8 cellular contexts compared by ENCODE assay signal in genomic region chr1:33036526-33037503, GRCh38. TPM values are rescaled to one million over a fixed set of nuclear protein-coding genes. Genes with fewer than 3 reads are reported as not detected.
A peak's percentile ranks its signal among the peaks of the same experiment; 100 is the strongest.
DNase-seq lines count a peak whose midpoint lies in the region; ATAC-seq lines count a peak whose summit lies in the region.

AK2 (minus strand) TSS chr1:33036883; CDS start chr1:33036828, 55 bp downstream.

- peaks cover 7% of the 10 kb centered on the region for H3K79me1 ChIP-seq in mesenchymal stem cell (replicated peaks; ENCODE audit: low read length, poor library complexity, severe bottlenecking)

- H3K18ac ChIP-seq in mesenchymal stem cell (ENCODE audit: low read depth in 1 of 2, low read length in 2 of 2), result peak within 1 kb of the TSS; percentile 14 to 23

- peak within 1 kb of the TSS; percentile 89 for H3K27ac Mint-ChIP-seq in activated CD8-positive, alpha-beta memory T cell treated with anti-CD3 and anti-CD28 coated beads, Interleukin-2, amount 10 ng/mL, durations not matched to agents 7 days and 5 days

- no peaks in the 10 kb centered on the region for H3K27me3 ChIP-seq in NT2/D1 (ENCODE audit: insufficient read depth, insufficient read length)
- H3K27me3 ChIP-seq in endocrine pancreas (ENCODE audit: control insufficient read depth, insufficient read depth, low read length), result no peaks in the 10 kb centered on the region
- H3K27me3 ChIP-seq in mesenchymal stem cell (ENCODE audit: control insufficient read depth in 1 of 2, insufficient read depth in 1 of 2, low read length in 2 of 2), result no peaks in the 10 kb centered on the region

- H2BK120ac ChIP-seq in mesenchymal stem cell (ENCODE audit: low read depth, low read length), result no peak within 1 kb of the TSS

- WGBS in mesenchymal stem cell, result 3% methylated on average over 46 of the region's 59 CpGs

- peak within 1 kb of the TSS in 1 of 2 experiments; percentile 29 for H3K23ac ChIP-seq in mesenchymal stem cell (ENCODE audit: low read length in 2 of 2)

- H2BK5ac ChIP-seq in mesenchymal stem cell (ENCODE audit: low read depth, low read length, poor library complexity, severe bottlenecking), result no peak within 1 kb of the TSS

- H3K9ac ChIP-seq in NT2/D1 (ENCODE audit: insufficient read length, low read depth) (peak within 1 kb of the TSS; percentile 92), endocrine pancreas (ENCODE audit: control insufficient read depth, insufficient read depth, low read length) (peak within 1 kb of the TSS; percentile 86), mesenchymal stem cell (ENCODE audit: low read length) (peak within 1 kb of the TSS; percentile 90)

- H3K4ac ChIP-seq in mesenchymal stem cell (ENCODE audit: low read depth in 1 of 2, low read length in 2 of 2), result peak within 1 kb of the TSS in 1 of 2 experiments; percentile 37

- CTCF ChIA-PET in activated CD8-positive, alpha-beta memory T cell treated with anti-CD3 and anti-CD28 coated beads, Interleukin-2, amount 10 ng/mL, durations not matched to agents 7 days and 5 days (lab: Charles Lee), result no interaction called here

- peak within 1 kb of the TSS; percentile 53 for H2BK15ac ChIP-seq in mesenchymal stem cell (ENCODE audit: low read depth, poor library complexity, severe bottlenecking)

- peak within 1 kb of the TSS in 1 of 2 experiments; percentile 78 for H3K14ac ChIP-seq in mesenchymal stem cell (ENCODE audit: low read length in 2 of 2)

- ATAC-seq in GM21381 (IDR thresholded peaks at IDR 0.05; ENCODE audit: unreplicated experiment), result peak; percentile 99
- peak; percentile 100 for ATAC-seq in activated CD8-positive, alpha-beta memory T cell treated with anti-CD3 and anti-CD28 coated beads, Interleukin-2, amount 10 ng/mL, durations not matched to agents 7 days and 5 days

- peak within 1 kb of the TSS; percentile 62 for H4K8ac ChIP-seq in mesenchymal stem cell (ENCODE audit: low read length)

- H3K27ac ChIP-seq in mesenchymal stem cell (ENCODE audit: low read length, poor library complexity, severe bottlenecking), result no peak within 1 kb of the TSS

- peak within 1 kb of the TSS; percentile 74 for H3K4me2 ChIP-seq in mesenchymal stem cell (ENCODE audit: low read length, poor library complexity, severe bottlenecking)

- H3K4me1 Mint-ChIP-seq in activated CD8-positive, alpha-beta memory T cell treated with anti-CD3 and anti-CD28 coated beads, Interleukin-2, amount 10 ng/mL, durations not matched to agents 7 days and 5 days, result peaks cover 45% of the 10 kb centered on the region

- H3K9me3 ChIP-seq in NT2/D1 (ENCODE audit: insufficient read depth, low read length) (peaks cover 6% of the 10 kb centered on the region; the same call in 1 of the 2 replicates), endocrine pancreas (ENCODE audit: control insufficient read depth, low read length) (no peaks in the 10 kb centered on the region), mesenchymal stem cell (ENCODE audit: control insufficient read depth, low read length) (no peaks in the 10 kb centered on the region)

- no peak within 1 kb of the TSS for H2BK12ac ChIP-seq in mesenchymal stem cell (ENCODE audit: low read length in 2 of 2)

- H3K36me3 ChIP-seq in NT2/D1 (ENCODE audit: insufficient read depth, insufficient read length, low read length) (peaks cover 35% of the 10 kb centered on the region), endocrine pancreas (ENCODE audit: control insufficient read depth, insufficient read depth, low read length) (no peaks in the 10 kb centered on the region), mesenchymal stem cell (ENCODE audit: control insufficient read depth in 1 of 2, insufficient read depth in 2 of 2, low read depth in 1 of 2, low read length in 2 of 2) (peaks cover 0 to 11% of the 10 kb centered on the region in 2 experiments)

- no peaks in the 10 kb centered on the region for H3K27me3 Mint-ChIP-seq in activated CD8-positive, alpha-beta memory T cell treated with anti-CD3 and anti-CD28 coated beads, Interleukin-2, amount 10 ng/mL, durations not matched to agents 7 days and 5 days

- H2AFZ ChIP-seq in mesenchymal stem cell (ENCODE audit: low read depth, low read length), result peak within 1 kb of the TSS; percentile 39

- H3K36me3 Mint-ChIP-seq in activated CD8-positive, alpha-beta memory T cell treated with anti-CD3 and anti-CD28 coated beads, Interleukin-2, amount 10 ng/mL, durations not matched to agents 7 days and 5 days, result peaks cover 25% of the 10 kb centered on the region

- peaks cover 3% of the 10 kb centered on the region for H3K4me1 ChIP-seq in NT2/D1 (ENCODE audit: insufficient read depth, insufficient read length)
- peaks cover 13% of the 10 kb centered on the region for H3K4me1 ChIP-seq in endocrine pancreas (ENCODE audit: control insufficient read depth, insufficient read depth, low read length)
- H3K4me1 ChIP-seq in mesenchymal stem cell (ENCODE audit: control insufficient read depth, insufficient read depth, low read depth, low read length), result peaks cover 8% of the 10 kb centered on the region

- H4K91ac ChIP-seq in mesenchymal stem cell (ENCODE audit: low read length), result no peak within 1 kb of the TSS

- peak within 1 kb of the TSS; percentile 93 for H3K4me3 Mint-ChIP-seq in activated CD8-positive, alpha-beta memory T cell treated with anti-CD3 and anti-CD28 coated beads, Interleukin-2, amount 10 ng/mL, durations not matched to agents 7 days and 5 days

- H2AK5ac ChIP-seq in mesenchymal stem cell (ENCODE audit: low read length, severe bottlenecking), result no peak within 1 kb of the TSS

- DNase-seq in COR-L47 (lab: John Stamatoyannopoulos, UW) (peak; percentile 95), HUDEP-2 (lab: John Stamatoyannopoulos, UW; ENCODE audit: unreplicated experiment in 76 of 76) (peak in 75 of 76 experiments; percentile 50 to 98 (median 94)), NT2/D1 (ENCODE audit: low read depth, low spot score) (peak; percentile 99), mesenchymal stem cell (peak; percentile 99)
- DNase-seq in activated CD8-positive, alpha-beta memory T cell treated with anti-CD3 and anti-CD28 coated beads, Interleukin-2, amount 10 ng/mL, durations not matched to agents 7 days and 5 days, result peak; percentile 97
- peak; percentile 79 for DNase-seq in stimulated activated CD8-positive, alpha-beta memory T cell treated with anti-CD3 and anti-CD28 coated beads, Interleukin-12 subunit alpha, Interleukin-12 subunit beta, amount 100 ng/mL, for 4 hours (ENCODE audit: low read depth)

- H3K4me3 ChIP-seq in NT2/D1 (ENCODE audit: insufficient read length, low read depth) (peak within 1 kb of the TSS; percentile 93), endocrine pancreas (ENCODE audit: control insufficient read depth, insufficient read depth, low read length) (peak within 1 kb of the TSS; percentile 82), mesenchymal stem cell (ENCODE audit: insufficient read depth in 1 of 2, low read depth in 1 of 2, low read length in 2 of 2) (peak within 1 kb of the TSS; percentile 73 to 95)

- no peaks in the 10 kb centered on the region for H3K9me3 Mint-ChIP-seq in activated CD8-positive, alpha-beta memory T cell treated with anti-CD3 and anti-CD28 coated beads, Interleukin-2, amount 10 ng/mL, durations not matched to agents 7 days and 5 days (ENCODE audit: low read depth)

RNA-seq across cellular contexts. Expression of gene AK2, which starts in this region (rescaled TPM):
- 100 to 1,000 TPM; 218 to 279 TPM for total RNA-seq in activated CD8-positive, alpha-beta memory T cell treated with anti-CD3 and anti-CD28 coated beads, Interleukin-2, amount 10 ng/mL, durations not matched to agents 7 days and 5 days
- 81.3 TPM for polyA plus RNA-seq in mesenchymal stem cell (2013, experiment 1 of 2)
- 82.4 TPM for polyA plus RNA-seq in mesenchymal stem cell (2013, experiment 2 of 2)
